8 cellular contexts compared by ENCODE assay signal in genomic region chr19:1825909-1826556, GRCh38. TPM values are rescaled to one million over a fixed set of nuclear protein-coding genes. Genes with fewer than 3 reads are reported as not detected.
DNase-seq lines count a peak whose midpoint lies in the region; ATAC-seq and TF ChIP-seq lines count a peak whose summit lies in the region.

No MANE protein-coding gene starts in this region.

- no peak overlapping the region for H3K4me3 ChIP-seq in CD8-positive, alpha-beta T cell (ENCODE audit: low read depth, low read length)
- H3K4me3 ChIP-seq in HL-60 (replicated peaks; ENCODE audit: insufficient read depth, low read length) (no peak overlapping the region), thyroid gland (replicated peaks in 1 of 3) (no peak overlapping the region)

- peaks cover 4% of the 10 kb centered on the region for H3K4me1 Mint-ChIP-seq in CD8-positive, alpha-beta T cell (ENCODE audit: low read depth)
- peaks cover 5% of the 10 kb centered on the region for H3K4me1 Mint-ChIP-seq in osteocyte (ENCODE audit: unreplicated experiment)

- H3K4me3 Mint-ChIP-seq in CD8-positive, alpha-beta T cell, result no peak overlapping the region
- no peak overlapping the region for H3K4me3 Mint-ChIP-seq in osteocyte (ENCODE audit: unreplicated experiment)

- CTCF ChIA-PET in CD8-positive, alpha-beta T cell (lab: Charles Lee), result interaction anchor here (0.6 to 2.6 kb wide), 41 partner anchors 9 to 591 kb away, joined by 3 to 36 read pairs (median 3); no protein-coding TSS in a partner anchor
- CTCF ChIA-PET in RWPE1 (lab: Yijun Ruan, JAX), result interaction anchor here (0.5 to 2.4 kb wide), 28 partner anchors 8 to 582 kb away, joined by 3 to 18 read pairs (median 4); partner anchors contain the start of gene REXO1

- DNase-seq in CD8-positive, alpha-beta T cell, result peak; percentile 66 to 86 (median 77)
- peak in 1 of 2 experiments; percentile 57 for DNase-seq in HL-60 (ENCODE audit: low read depth in 1 of 2, low spot score in 1 of 2)
- DNase-seq in RWPE1 (ENCODE audit: low spot score), result peak; percentile 76
- peak; percentile 49 to 72 (median 65) for DNase-seq in activated naive CD4-positive, alpha-beta T cell (lab: John Stamatoyannopoulos, UW)
- DNase-seq in germinal center (ENCODE audit: low spot score), result peak; percentile 91
- DNase-seq in osteocyte (ENCODE audit: extremely low spot score, unreplicated experiment), result peak; percentile 93
- peak; percentile 70 to 77 for DNase-seq in thyroid gland

- intact Hi-C loops in CD8-positive, alpha-beta T cell (cut with DNase I, micrococcal nuclease), result loop anchor here (1.0 to 2.0 kb wide), 5 partner anchors 29 to 280 kb away; no protein-coding TSS in a partner anchor
- intact Hi-C loops in thyroid gland (cut with DNase I), result no loop called here

- no peak overlapping the region for H3K27ac Mint-ChIP-seq in CD8-positive, alpha-beta T cell
- H3K27ac Mint-ChIP-seq in osteocyte (ENCODE audit: unreplicated experiment), result peak overlapping the region; percentile 46

- TF ChIP-seq POLR2A in thyroid gland (IDR thresholded peaks at IDR 0.05), result no peak

- peak; percentile 87 for ATAC-seq in CD8-positive, alpha-beta T cell
- ATAC-seq in GM18520 (IDR thresholded peaks at IDR 0.05; ENCODE audit: unreplicated experiment), result no peak

- peak; percentile 76 for TF ChIP-seq CTCF in CD8-positive, alpha-beta T cell (IDR thresholded peaks at IDR 0.05)
- peak; percentile 62 for TF ChIP-seq CTCF in HL-60 (IDR thresholded peaks at IDR 0.05; ENCODE audit: insufficient read depth, low read length)
- TF ChIP-seq CTCF in RWPE1 (conservative IDR thresholded peaks at IDR 0.05; ENCODE audit: low read depth), result peak; percentile 93
- peak; percentile 86 for TF ChIP-seq CTCF in osteocyte (IDR thresholded peaks at IDR 0.05)
- TF ChIP-seq CTCF in thyroid gland (IDR thresholded peaks at IDR 0.05), result peak; percentile 84 to 95 (median 88)

- no peaks in the 10 kb centered on the region for H3K27me3 Mint-ChIP-seq in CD8-positive, alpha-beta T cell (ENCODE audit: low read depth)
- H3K27me3 Mint-ChIP-seq in osteocyte (ENCODE audit: unreplicated experiment), result no peaks in the 10 kb centered on the region

- H3K9me3 Mint-ChIP-seq in CD8-positive, alpha-beta T cell, result no peaks in the 10 kb centered on the region
- H3K9me3 Mint-ChIP-seq in osteocyte (ENCODE audit: unreplicated experiment), result no peaks in the 10 kb centered on the region

- peaks cover 13% of the 10 kb centered on the region for H3K36me3 ChIP-seq in CD8-positive, alpha-beta T cell (ENCODE audit: insufficient read depth, low read length)
- H3K36me3 ChIP-seq in thyroid gland, result peaks cover 9 to 35% of the 10 kb centered on the region in 2 donors

- H3K36me3 Mint-ChIP-seq in CD8-positive, alpha-beta T cell, result peaks cover 45% of the 10 kb centered on the region
- H3K36me3 Mint-ChIP-seq in osteocyte (ENCODE audit: unreplicated experiment), result peaks cover 11% of the 10 kb centered on the region

- POLR2A ChIA-PET in CD8-positive, alpha-beta T cell (lab: Charles Lee), result interaction anchor here (1.1 kb wide), 2 partner anchors 280 to 1353 kb away, joined by 3 read pairs; no protein-coding TSS in a partner anchor
- POLR2A ChIA-PET in RWPE1 (lab: Yijun Ruan, JAX; ENCODE audit: low non-redundant PET), result no interaction called here

- H3K27ac ChIP-seq in CD8-positive, alpha-beta T cell (ENCODE audit: low read depth, low read length), result no peak overlapping the region
- no peak overlapping the region for H3K27ac ChIP-seq in HL-60 (replicated peaks)
- peak overlapping the region; percentile 42 for H3K27ac ChIP-seq in RWPE1
- H3K27ac ChIP-seq in thyroid gland, result no peak overlapping the region

- no peaks in the 10 kb centered on the region for H3K9me3 ChIP-seq in CD8-positive, alpha-beta T cell (ENCODE audit: low read length)
- H3K9me3 ChIP-seq in thyroid gland, result no peaks in the 10 kb centered on the region

- WGBS in thyroid gland, 2 donors, result 34 to 45% methylated on average over 12 to 15 of the region's 15 CpGs

- no peaks in the 10 kb centered on the region for H3K27me3 ChIP-seq in CD8-positive, alpha-beta T cell (ENCODE audit: insufficient read depth, low read length)
- H3K27me3 ChIP-seq in HL-60 (ENCODE audit: insufficient read depth, poor library complexity, severe bottlenecking) (no peaks in the 10 kb centered on the region), thyroid gland (no peaks in the 10 kb centered on the region)

- peaks cover 3% of the 10 kb centered on the region for H3K4me1 ChIP-seq in CD8-positive, alpha-beta T cell (ENCODE audit: insufficient read depth, low read length)
- peaks cover 0 to 10% of the 10 kb centered on the region in 2 donors for H3K4me1 ChIP-seq in thyroid gland

RNA-seq across cellular contexts. Expression of gene ATP8B3, which starts 14.0 kb away (rescaled TPM):
- 1 to 10 TPM; 1.9 to 2.9 TPM for total RNA-seq in CD8-positive, alpha-beta T cell
- total RNA-seq in osteocyte, result 4.6 and 5.2 TPM in 2 replicates
- 1 to 10 TPM in 3 of 4 donors, not detected in 1; 1.3 to 2.0 (median 1.6) TPM for total RNA-seq in thyroid gland

RNA-seq across cellular contexts. Expression of gene REXO1, which starts 22.2 kb away (rescaled TPM):
- total RNA-seq in CD8-positive, alpha-beta T cell, result 100 to 1,000 TPM; 143 to 152 TPM
- 29.8 and 39.3 TPM in 2 replicates for total RNA-seq in osteocyte
- total RNA-seq in thyroid gland, result 10 to 100 TPM; 14.0 to 21.8 (median 17.2) TPM

RNA-seq across cellular contexts. Expression of gene KLF16, which starts 37.3 kb away (rescaled TPM):
- 10 to 100 TPM; 85.7 to 88.7 TPM for total RNA-seq in CD8-positive, alpha-beta T cell
- 25.1 and 26.3 TPM in 2 replicates for total RNA-seq in osteocyte
- 1 to 10 TPM; 1.8 to 6.4 (median 3.4) TPM for total RNA-seq in thyroid gland

RNA-seq across cellular contexts. Expression of gene ABHD17A, which starts 59.3 kb away (rescaled TPM):
- total RNA-seq in CD8-positive, alpha-beta T cell, result 100 to 1,000 TPM; 204 TPM
- total RNA-seq in osteocyte, result 63.4 and 64.0 TPM in 2 replicates
- total RNA-seq in thyroid gland, result 100 to 1,000 TPM in 1 of 4 donors, 10 to 100 TPM in 3; 86.8 to 134 (median 91.4) TPM
